ENCODE assay signal across 14 cellular contexts in the genomic region with DNA sequence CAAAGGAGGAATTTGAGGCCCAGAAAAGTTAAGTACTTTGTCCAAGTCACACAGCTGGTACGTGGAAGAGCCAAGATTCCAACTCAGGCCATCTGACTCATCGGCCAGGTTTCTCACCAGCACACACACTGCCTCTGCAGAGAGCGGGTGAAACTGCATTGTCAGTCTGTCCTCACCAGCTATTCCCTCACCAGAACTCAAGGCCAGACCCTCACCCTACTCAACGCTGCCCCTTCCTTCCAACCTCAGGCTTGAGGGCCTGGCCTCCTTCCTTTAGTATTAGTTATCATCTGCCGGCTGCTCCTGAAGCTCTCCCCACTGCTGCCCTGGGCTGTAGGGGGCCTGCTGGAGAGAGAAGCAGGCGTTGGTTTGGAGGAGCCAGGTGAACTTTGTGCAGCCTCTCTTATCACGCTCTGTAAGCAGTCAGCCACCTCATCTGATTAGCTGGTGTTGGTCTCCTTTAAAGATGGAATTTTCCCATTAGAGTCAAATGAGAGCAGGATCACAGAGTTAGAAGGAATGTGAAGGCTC. TPM values are rescaled to one million over a fixed set of nuclear protein-coding genes. Genes with fewer than 3 reads are reported as not detected.
DNase-seq lines count a peak whose midpoint lies in the region; ATAC-seq, FAIRE-seq and TF ChIP-seq lines count a peak whose summit lies in the region.
"Had no signal": no experiment of that assay in that cellular context is flagged by ENCODE, and none has a peak within 500 bp of the region (broad histone marks: within the 10 kb centered on the region; RNA-seq: fewer than 3 reads in every experiment).

No MANE protein-coding gene starts in this region.

- 39 to 44% methylated on average over 7 of the region's 7 CpGs for WGBS in pancreas, 2 donors

- no peaks in the 10 kb centered on the region for H3K4me1 Mint-ChIP-seq in stimulated activated memory B cell treated with anti-CD40 and anti-IgM and Interleukin-4, amounts not matched to agents 10 μg/mL and 1 μg/mL and 100 μg/mL, for 72 hours
- H3K4me1 Mint-ChIP-seq: memory B cell, T-cell had no signal

- H3K36me3 ChIP-seq in pancreas, result no peaks in the 10 kb centered on the region

- H3K27ac ChIP-seq in pancreas, result peak overlapping the region in 3 of 4 donors; percentile 11 to 54 (median 33)

- peaks cover 22% of the 10 kb centered on the region for H3K27me3 Mint-ChIP-seq in stimulated activated memory B cell treated with anti-CD40 and anti-IgM and Interleukin-4, amounts not matched to agents 10 μg/mL and 1 μg/mL and 100 μg/mL, for 72 hours

- DNase-seq in GM03348 (ENCODE audit: low spot score) (peak; percentile 67), RCC 7860 (ENCODE audit: low spot score) (peak; percentile 4), pancreas (peak in 3 of 6 donors; percentile 41 to 54 (median 50))
- DNase-seq: amniotic stem cell, COR-L47, foreskin melanocyte, Karpas-422, T-cell had no signal

- no peaks in the 10 kb centered on the region for H3K9me3 ChIP-seq in pancreas

- no peaks in the 10 kb centered on the region for H3K9me3 Mint-ChIP-seq in stimulated activated memory B cell treated with anti-CD40 and anti-IgM and Interleukin-4, amounts not matched to agents 10 μg/mL and 1 μg/mL and 100 μg/mL, for 72 hours
- H3K9me3 Mint-ChIP-seq: memory B cell, T-cell had no signal

- intact Hi-C loops in pancreas (cut with DNase I), result loop anchor here in 2 of 3 donors (5.0 to 10.0 kb wide), 2 partner anchors 144 to 146 kb away; no protein-coding TSS in a partner anchor

- H3K4me1 ChIP-seq in pancreas, result peaks cover 0 to 5% (median 0%) of the 10 kb centered on the region in 3 donors

- H3K4me3 ChIP-seq in pancreas, result no peak overlapping the region

- FAIRE-seq in RCC 7860 (lab: Jason Lieb, UNC) (no peak), pancreas (lab: Jason Lieb, UNC) (no peak)

- no peak overlapping the region for H3K27ac Mint-ChIP-seq in stimulated activated memory B cell treated with anti-CD40 and anti-IgM and Interleukin-4, amounts not matched to agents 10 μg/mL and 1 μg/mL and 100 μg/mL, for 72 hours
- H3K27ac Mint-ChIP-seq: memory B cell, T-cell had no signal

- H3K36me3 Mint-ChIP-seq in stimulated activated memory B cell treated with anti-CD40 and anti-IgM and Interleukin-4, amounts not matched to agents 10 μg/mL and 1 μg/mL and 100 μg/mL, for 72 hours, result no peaks in the 10 kb centered on the region
- H3K36me3 Mint-ChIP-seq: memory B cell, T-cell had no signal

- H3K27me3 ChIP-seq in pancreas, result no peaks in the 10 kb centered on the region

- no peak overlapping the region for H3K4me3 Mint-ChIP-seq in stimulated activated memory B cell treated with anti-CD40 and anti-IgM and Interleukin-4, amounts not matched to agents 10 μg/mL and 1 μg/mL and 100 μg/mL, for 72 hours
- H3K4me3 Mint-ChIP-seq: memory B cell, T-cell had no signal

- TF ChIP-seq CTCF in pancreas (IDR thresholded peaks at IDR 0.05), result no peak

- peak; percentile 56 for ATAC-seq in esophagus mucosa
- peak; percentile 78 to 86 (median 84) for ATAC-seq in pancreas
- ATAC-seq in activated CD4-positive, CD25-positive, alpha-beta regulatory T cell treated with anti-CD3 and anti-CD28 coated beads, Interleukin-2, amount 50 U/mL, for 24 hours, result no peak
- ATAC-seq in GM19463 (IDR thresholded peaks at IDR 0.05; ENCODE audit: unreplicated experiment), result no peak
- ATAC-seq in stimulated activated memory B cell treated with anti-CD40 and anti-IgM and Interleukin-4, amounts not matched to agents 10 μg/mL and 1 μg/mL and 100 μg/mL, for 72 hours, result no peak
- no peak for ATAC-seq in GM21367 (IDR thresholded peaks at IDR 0.05; ENCODE audit: unreplicated experiment)
- ATAC-seq: T-cell had no signal

RNA-seq across cellular contexts. Expression of a gene that starts 16.6 kb away (rescaled TPM):
- 24.5 TPM for total RNA-seq in esophagus mucosa
- total RNA-seq in pancreas, result 1 to 10 TPM; 4.0 to 9.9 (median 6.6) TPM
- polyA plus RNA-seq in pancreas, result 1 to 10 TPM; 6.0 to 8.6 TPM

RNA-seq across cellular contexts. Expression of a gene that starts 60.0 kb away (rescaled TPM):
- 0.80 TPM for total RNA-seq in esophagus mucosa
- 1 to 10 TPM; 2.2 to 7.5 (median 5.1) TPM for total RNA-seq in pancreas
- 1 to 10 TPM; 1.9 to 2.9 TPM for polyA plus RNA-seq in pancreas

Comparison
In these comparisons a context has a peak if more than half of its experiments do, and no peak if none do; other contexts are left out.
1. ATAC-seq: peak in esophagus mucosa (single experiment) and pancreas (4 of 4); none in activated CD4-positive, CD25-positive, alpha-beta regulatory T cell treated with anti-CD3 and anti-CD28 coated beads, Interleukin-2, amount 50 U/mL, for 24 hours (0 of 2), GM19463 (single experiment), stimulated activated memory B cell treated with anti-CD40 and anti-IgM and Interleukin-4, amounts not matched to agents 10 μg/mL and 1 μg/mL and 100 μg/mL, for 72 hours (single experiment) and GM21367 (single experiment).